ENCODE assay signal across 1 cellular context in the genomic region with DNA sequence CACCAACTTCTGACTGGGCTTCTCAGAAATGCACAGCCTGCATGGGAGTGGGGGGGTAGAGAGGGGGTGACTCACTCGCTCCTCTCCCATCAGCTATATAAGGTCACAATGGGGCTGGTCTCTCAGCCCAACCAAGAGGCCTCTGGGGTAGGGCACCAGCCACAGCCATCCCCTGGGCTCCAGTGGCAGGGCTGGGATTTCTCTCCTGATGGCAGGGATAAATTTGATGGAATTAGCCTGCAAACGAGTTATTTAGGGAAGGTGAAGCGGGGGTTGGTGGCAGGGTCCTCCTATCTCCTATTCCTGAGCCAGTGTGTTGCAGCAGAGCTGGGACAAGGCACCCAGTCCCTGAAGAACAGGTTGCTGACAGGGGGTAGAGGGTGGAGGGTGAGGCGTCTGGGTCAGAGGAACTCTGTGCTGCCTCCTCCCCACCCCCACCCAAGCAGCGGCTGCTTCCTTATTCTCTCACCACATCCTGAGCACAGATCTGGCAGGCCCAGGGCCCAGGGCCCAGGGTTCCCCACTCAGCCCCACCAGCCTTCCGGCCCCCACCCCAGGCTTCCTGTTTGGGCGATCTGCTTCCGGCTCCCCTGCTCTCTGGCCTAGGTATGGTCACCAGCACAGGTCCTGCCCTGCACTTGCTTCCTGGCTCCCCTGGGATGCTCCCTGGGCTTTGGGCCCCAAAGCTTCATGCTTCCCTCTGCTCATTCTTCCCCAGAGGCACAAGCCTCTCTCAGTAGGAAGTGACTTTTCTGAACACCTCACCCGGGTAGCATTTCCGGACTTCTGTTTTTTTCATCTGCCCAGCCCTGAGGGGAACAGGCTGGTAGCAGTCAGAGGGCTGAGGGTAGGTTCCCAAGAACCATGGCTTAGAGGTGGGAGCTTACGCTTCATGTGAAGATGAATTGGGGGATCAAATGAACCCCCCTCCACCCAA.
TF ChIP-seq lines count a peak whose summit lies in the region.

No MANE protein-coding gene starts in this region.

TF ChIP-seq in HEK293, 187 proteins besides CTCF, POLR2A, EP300 and RAD21 (continued from another document):
- TF ChIP-seq ZNF274 (IDR thresholded peaks at IDR 0.05; ENCODE audit: low read length) (no peak), ZNF274 (tag by site-specific recombination; IDR thresholded peaks at IDR 0.05; ENCODE audit: borderline replicate concordance) (no peak), ZNF610 (tag by site-specific recombination; IDR thresholded peaks at IDR 0.05; ENCODE audit: borderline replicate concordance) (no peak), KLF8 (tag by site-specific recombination; IDR thresholded peaks at IDR 0.05) (no peak), ZFP41 (tag by site-specific recombination; IDR thresholded peaks at IDR 0.05; ENCODE audit: borderline replicate concordance) (no peak), SALL2 (tag by site-specific recombination; IDR thresholded peaks at IDR 0.05; ENCODE audit: borderline replicate concordance) (no peak), ZBTB20 (tag by site-specific recombination; IDR thresholded peaks at IDR 0.05) (peak; percentile 93), ZNF10 (tag by site-specific recombination; IDR thresholded peaks at IDR 0.05) (no peak), ZBTB17 (tag by site-specific recombination; IDR thresholded peaks at IDR 0.05) (peak; percentile 59), ZFP3 (tag by site-specific recombination; IDR thresholded peaks at IDR 0.05; ENCODE audit: low read depth) (no peak), YY1 (tag by site-specific recombination; IDR thresholded peaks at IDR 0.05) (no peak), ZBTB10 (tag by site-specific recombination; IDR thresholded peaks at IDR 0.05) (no peak; the same call in 1 of the 2 replicates), ZNF324 (tag by site-specific recombination; IDR thresholded peaks at IDR 0.05) (no peak; the same call in 1 of the 2 replicates), ZNF211 (tag by site-specific recombination; IDR thresholded peaks at IDR 0.05; ENCODE audit: low read depth) (no peak), ZNF623 (tag by site-specific recombination; IDR thresholded peaks at IDR 0.05) (no peak), ZSCAN30 (tag by site-specific recombination; IDR thresholded peaks at IDR 0.05) (no peak), KLF17 (tag by site-specific recombination; IDR thresholded peaks at IDR 0.05) (0 out of 2 replicates have a peak, but pooled peaks have one; percentile 38), ZNF660 (tag by site-specific recombination; IDR thresholded peaks at IDR 0.05) (no peak), ZNF600 (tag by site-specific recombination; IDR thresholded peaks at IDR 0.05) (peak; percentile 57; the same call in 1 of the 2 replicates), ZNF629 (tag by site-specific recombination; IDR thresholded peaks at IDR 0.05) (peak; percentile 6; the same call in 1 of the 2 replicates), KLF10 (tag by site-specific recombination; IDR thresholded peaks at IDR 0.05) (0 out of 2 replicates have a peak, but pooled peaks have one; percentile 32), ZIC2 (tag by site-specific recombination; IDR thresholded peaks at IDR 0.05) (peak; percentile 80), ZNF837 (tag by site-specific recombination; IDR thresholded peaks at IDR 0.05) (no peak), MEIS1 (CRISPR knock-in tag; IDR thresholded peaks at IDR 0.05; ENCODE audit: borderline replicate concordance) (no peak), SCRT2 (tag by site-specific recombination; IDR thresholded peaks at IDR 0.05) (peak; percentile 38; the same call in 1 of the 2 replicates), ZNF416 (tag by site-specific recombination; IDR thresholded peaks at IDR 0.05) (no peak)
- TF ChIP-seq, protein P1, sequence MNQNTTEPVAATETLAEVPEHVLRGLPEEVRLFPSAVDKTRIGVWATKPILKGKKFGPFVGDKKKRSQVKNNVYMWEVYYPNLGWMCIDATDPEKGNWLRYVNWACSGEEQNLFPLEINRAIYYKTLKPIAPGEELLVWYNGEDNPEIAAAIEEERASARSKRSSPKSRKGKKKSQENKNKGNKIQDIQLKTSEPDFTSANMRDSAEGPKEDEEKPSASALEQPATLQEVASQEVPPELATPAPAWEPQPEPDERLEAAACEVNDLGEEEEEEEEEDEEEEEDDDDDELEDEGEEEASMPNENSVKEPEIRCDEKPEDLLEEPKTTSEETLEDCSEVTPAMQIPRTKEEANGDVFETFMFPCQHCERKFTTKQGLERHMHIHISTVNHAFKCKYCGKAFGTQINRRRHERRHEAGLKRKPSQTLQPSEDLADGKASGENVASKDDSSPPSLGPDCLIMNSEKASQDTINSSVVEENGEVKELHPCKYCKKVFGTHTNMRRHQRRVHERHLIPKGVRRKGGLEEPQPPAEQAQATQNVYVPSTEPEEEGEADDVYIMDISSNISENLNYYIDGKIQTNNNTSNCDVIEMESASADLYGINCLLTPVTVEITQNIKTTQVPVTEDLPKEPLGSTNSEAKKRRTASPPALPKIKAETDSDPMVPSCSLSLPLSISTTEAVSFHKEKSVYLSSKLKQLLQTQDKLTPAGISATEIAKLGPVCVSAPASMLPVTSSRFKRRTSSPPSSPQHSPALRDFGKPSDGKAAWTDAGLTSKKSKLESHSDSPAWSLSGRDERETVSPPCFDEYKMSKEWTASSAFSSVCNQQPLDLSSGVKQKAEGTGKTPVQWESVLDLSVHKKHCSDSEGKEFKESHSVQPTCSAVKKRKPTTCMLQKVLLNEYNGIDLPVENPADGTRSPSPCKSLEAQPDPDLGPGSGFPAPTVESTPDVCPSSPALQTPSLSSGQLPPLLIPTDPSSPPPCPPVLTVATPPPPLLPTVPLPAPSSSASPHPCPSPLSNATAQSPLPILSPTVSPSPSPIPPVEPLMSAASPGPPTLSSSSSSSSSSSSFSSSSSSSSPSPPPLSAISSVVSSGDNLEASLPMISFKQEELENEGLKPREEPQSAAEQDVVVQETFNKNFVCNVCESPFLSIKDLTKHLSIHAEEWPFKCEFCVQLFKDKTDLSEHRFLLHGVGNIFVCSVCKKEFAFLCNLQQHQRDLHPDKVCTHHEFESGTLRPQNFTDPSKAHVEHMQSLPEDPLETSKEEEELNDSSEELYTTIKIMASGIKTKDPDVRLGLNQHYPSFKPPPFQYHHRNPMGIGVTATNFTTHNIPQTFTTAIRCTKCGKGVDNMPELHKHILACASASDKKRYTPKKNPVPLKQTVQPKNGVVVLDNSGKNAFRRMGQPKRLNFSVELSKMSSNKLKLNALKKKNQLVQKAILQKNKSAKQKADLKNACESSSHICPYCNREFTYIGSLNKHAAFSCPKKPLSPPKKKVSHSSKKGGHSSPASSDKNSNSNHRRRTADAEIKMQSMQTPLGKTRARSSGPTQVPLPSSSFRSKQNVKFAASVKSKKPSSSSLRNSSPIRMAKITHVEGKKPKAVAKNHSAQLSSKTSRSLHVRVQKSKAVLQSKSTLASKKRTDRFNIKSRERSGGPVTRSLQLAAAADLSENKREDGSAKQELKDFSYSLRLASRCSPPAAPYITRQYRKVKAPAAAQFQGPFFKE (tag by site-specific recombination; IDR thresholded peaks at IDR 0.05; ENCODE audit: borderline replicate concordance) = no peak
- TF ChIP-seq, protein P2, sequence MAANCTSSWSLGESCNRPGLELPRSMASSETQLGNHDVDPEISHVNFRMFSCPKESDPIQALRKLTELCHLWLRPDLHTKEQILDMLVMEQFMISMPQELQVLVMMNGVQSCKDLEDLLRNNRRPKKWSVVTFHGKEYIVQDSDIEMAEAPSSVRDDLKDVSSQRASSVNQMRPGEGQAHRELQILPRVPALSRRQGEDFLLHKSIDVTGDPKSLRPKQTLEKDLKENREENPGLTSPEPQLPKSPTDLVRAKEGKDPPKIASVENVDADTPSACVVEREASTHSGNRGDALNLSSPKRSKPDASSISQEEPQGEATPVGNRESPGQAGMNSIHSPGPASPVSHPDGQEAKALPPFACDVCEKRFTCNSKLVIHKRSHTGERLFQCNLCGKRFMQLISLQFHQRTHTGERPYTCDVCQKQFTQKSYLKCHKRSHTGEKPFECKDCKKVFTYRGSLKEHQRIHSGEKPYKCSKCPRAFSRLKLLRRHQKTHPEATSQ (tag by site-specific recombination; IDR thresholded peaks at IDR 0.05) = no peak
- TF ChIP-seq, protein P3, sequence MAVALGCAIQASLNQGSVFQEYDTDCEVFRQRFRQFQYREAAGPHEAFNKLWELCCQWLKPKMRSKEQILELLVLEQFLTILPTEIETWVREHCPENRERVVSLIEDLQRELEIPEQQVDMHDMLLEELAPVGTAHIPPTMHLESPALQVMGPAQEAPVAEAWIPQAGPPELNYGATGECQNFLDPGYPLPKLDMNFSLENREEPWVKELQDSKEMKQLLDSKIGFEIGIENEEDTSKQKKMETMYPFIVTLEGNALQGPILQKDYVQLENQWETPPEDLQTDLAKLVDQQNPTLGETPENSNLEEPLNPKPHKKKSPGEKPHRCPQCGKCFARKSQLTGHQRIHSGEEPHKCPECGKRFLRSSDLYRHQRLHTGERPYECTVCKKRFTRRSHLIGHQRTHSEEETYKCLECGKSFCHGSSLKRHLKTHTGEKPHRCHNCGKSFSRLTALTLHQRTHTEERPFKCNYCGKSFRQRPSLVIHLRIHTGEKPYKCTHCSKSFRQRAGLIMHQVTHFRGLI (tag by site-specific recombination; IDR thresholded peaks at IDR 0.05) = peak; percentile 100
- TF ChIP-seq, protein P4, sequence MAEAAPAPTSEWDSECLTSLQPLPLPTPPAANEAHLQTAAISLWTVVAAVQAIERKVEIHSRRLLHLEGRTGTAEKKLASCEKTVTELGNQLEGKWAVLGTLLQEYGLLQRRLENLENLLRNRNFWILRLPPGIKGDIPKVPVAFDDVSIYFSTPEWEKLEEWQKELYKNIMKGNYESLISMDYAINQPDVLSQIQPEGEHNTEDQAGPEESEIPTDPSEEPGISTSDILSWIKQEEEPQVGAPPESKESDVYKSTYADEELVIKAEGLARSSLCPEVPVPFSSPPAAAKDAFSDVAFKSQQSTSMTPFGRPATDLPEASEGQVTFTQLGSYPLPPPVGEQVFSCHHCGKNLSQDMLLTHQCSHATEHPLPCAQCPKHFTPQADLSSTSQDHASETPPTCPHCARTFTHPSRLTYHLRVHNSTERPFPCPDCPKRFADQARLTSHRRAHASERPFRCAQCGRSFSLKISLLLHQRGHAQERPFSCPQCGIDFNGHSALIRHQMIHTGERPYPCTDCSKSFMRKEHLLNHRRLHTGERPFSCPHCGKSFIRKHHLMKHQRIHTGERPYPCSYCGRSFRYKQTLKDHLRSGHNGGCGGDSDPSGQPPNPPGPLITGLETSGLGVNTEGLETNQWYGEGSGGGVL (tag by site-specific recombination; IDR thresholded peaks at IDR 0.05) = peak; percentile 94
